ENCODE assay signal across 40 cellular contexts in the genomic region with DNA sequence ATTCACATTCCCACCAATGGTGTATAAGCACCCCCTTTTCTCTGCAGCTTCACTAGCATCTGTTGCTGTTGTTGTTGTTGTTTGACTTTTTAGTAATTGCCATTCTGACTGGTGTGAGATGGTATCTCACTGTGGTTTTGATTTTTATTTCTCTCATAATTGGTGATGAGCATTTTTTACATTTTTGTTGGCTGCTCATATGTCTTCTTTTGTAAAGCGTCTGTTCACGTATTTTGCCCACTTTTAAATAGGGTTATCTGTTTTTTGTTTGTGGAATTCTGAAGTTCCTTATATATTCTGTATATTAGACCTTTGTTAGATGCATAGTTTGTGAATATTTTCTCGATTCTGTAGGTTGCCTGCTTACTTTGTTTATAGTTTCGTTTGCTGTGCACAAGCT.
"Had no signal": no experiment of that assay in that cellular context is flagged by ENCODE, and none has a peak within 500 bp of the region (broad histone marks: within the 10 kb centered on the region; RNA-seq: fewer than 3 reads in every experiment).

No MANE protein-coding gene starts in this region.

- H3K36me3 Mint-ChIP-seq: activated naive CD4-positive, alpha-beta T cell treated with anti-CD3 and anti-CD28 coated beads, Interleukin-2, amount 10 ng/mL, durations not matched to agents 7 days and 5 days; activated naive CD8-positive, alpha-beta T cell; activated naive CD8-positive, alpha-beta T cell treated with anti-CD3 and anti-CD28 coated beads for 36 hours had no signal

- H3K4me3 ChIP-seq: adrenal gland, ascending aorta, body of pancreas, breast epithelium, cardiac muscle cell had no signal

- ATAC-seq: activated naive CD4-positive, alpha-beta T cell treated with anti-CD3 and anti-CD28 coated beads, Interleukin-2, amount 50 U/mL, for 72 hours; activated naive CD8-positive, alpha-beta T cell treated with anti-CD3 and anti-CD28 coated beads, Interleukin-2, amount 50 U/mL, for 24 hours; activated T-cell treated with anti-CD3 and anti-CD28 coated beads, Interleukin-2, amount 50 U/mL, for 4 hours; activated T-cell treated with anti-CD3 and anti-CD28 coated beads, Interleukin-2, amount 50 U/mL, for 72 hours; activated T-helper 17 cell treated with anti-CD3 and anti-CD28 coated beads, Interleukin-2, amount 50 U/mL, for 72 hours; body of pancreas had no signal

- H3K27ac Mint-ChIP-seq: activated naive CD4-positive, alpha-beta T cell treated with anti-CD3 and anti-CD28 coated beads for 36 hours; activated naive CD4-positive, alpha-beta T cell treated with anti-CD3 and anti-CD28 coated beads, Interleukin-2, amount 10 ng/mL, durations not matched to agents 7 days and 5 days; activated naive CD4-positive, alpha-beta T cell treated with anti-CD3 and anti-CD28 coated beads, Interleukin-2, amount 50 U/mL, for 24 hours; activated naive CD4-positive, alpha-beta T cell treated with anti-CD3 and anti-CD28 coated beads, Interleukin-2, amount 50 U/mL, for 72 hours; activated naive CD8-positive, alpha-beta T cell; activated naive CD8-positive, alpha-beta T cell treated with anti-CD3 and anti-CD28 coated beads for 36 hours; activated naive CD8-positive, alpha-beta T cell treated with anti-CD3 and anti-CD28 coated beads, Interleukin-2, amount 10 ng/mL, durations not matched to agents 7 days and 5 days; activated naive CD8-positive, alpha-beta T cell treated with anti-CD3 and anti-CD28 coated beads, Interleukin-2, amount 50 U/mL, for 24 hours; activated T-cell treated with anti-CD3 and anti-CD28 coated beads, Interleukin-2, amount 50 U/mL, for 24 hours; activated T-cell treated with anti-CD3 and anti-CD28 coated beads, Interleukin-2, amount 50 U/mL, for 72 hours; activated T-helper 1 cell treated with anti-CD3 and anti-CD28 coated beads, Interleukin-12 subunit alpha, Interleukin-12 subunit beta, Interleukin-2, Interleukin-4 antibody, amounts not matched to agents 30 ng/mL and 10 ng/mL and 1 ng/mL, durations not matched to agents 14 hours and 24 hours and 36 hours; activated T-helper 17 cell treated with anti-CD3 and anti-CD28 coated beads, Interleukin-2, amount 50 U/mL, for 72 hours; activated T-helper 2 cell treated with anti-CD3 and anti-CD28 coated beads, Interferon-gamma antibody, Interleukin-2, Interleukin-4, amounts not matched to agents 10 μg/mL and 5 μg/mL and 100 μg/mL, durations not matched to agents 14 hours and 24 hours and 36 hours; brain had no signal

- H3K27me3 ChIP-seq: adrenal gland, ascending aorta, body of pancreas, brain microvascular endothelial cell, breast epithelium, cardiac muscle cell had no signal

- DNase-seq: activated effector memory CD4-positive, alpha-beta T cell treated with anti-CD3 and anti-CD28 coated beads, Interleukin-2, amount 50 U/mL, for 16 hours; activated effector memory CD4-positive, alpha-beta T cell treated with Interleukin-2 at 50 U/mL for 16 hours; activated gamma-delta T cell; activated gamma-delta T cell treated with Interleukin-2 at 50 U/mL for 16 hours; activated naive CD4-positive, alpha-beta T cell; activated naive CD4-positive, alpha-beta T cell treated with anti-CD3 and anti-CD28 coated beads for 36 hours; activated naive CD4-positive, alpha-beta T cell treated with anti-CD3 and anti-CD28 coated beads, Interleukin-2, amount 10 ng/mL, durations not matched to agents 7 days and 5 days; activated naive CD4-positive, alpha-beta T cell treated with anti-CD3 and anti-CD28 coated beads, Interleukin-2, amount 50 U/mL, for 16 hours; activated naive CD4-positive, alpha-beta T cell treated with Interleukin-2 at 50 U/mL for 16 hours; activated naive CD8-positive, alpha-beta T cell treated with anti-CD3 and anti-CD28 coated beads for 36 hours; activated naive CD8-positive, alpha-beta T cell treated with anti-CD3 and anti-CD28 coated beads, Interleukin-2, amount 10 ng/mL, durations not matched to agents 7 days and 5 days; activated naive CD8-positive, alpha-beta T cell treated with anti-CD3 and anti-CD28 coated beads, Interleukin-2, amount 50 U/mL, for 24 hours; activated T-cell treated with anti-CD3 and anti-CD28 coated beads, Interleukin-2, amount 50 U/mL, for 1 hour; activated T-cell treated with anti-CD3 and anti-CD28 coated beads, Interleukin-2, amount 50 U/mL, for 24 hours; activated T-cell treated with anti-CD3 and anti-CD28 coated beads, Interleukin-2, amount 50 U/mL, for 4 hours; activated T-cell treated with anti-CD3 and anti-CD28 coated beads, Interleukin-2, amount 50 U/mL, for 48 hours; activated T-cell treated with anti-CD3 and anti-CD28 coated beads, Interleukin-2, amount 50 U/mL, for 72 hours; adrenal gland; amniotic stem cell; amygdala; anterior cingulate cortex; aorta; body of pancreas; brain microvascular endothelial cell; caudate nucleus; central memory CD4-positive, alpha-beta T cell; cerebellar nuclear complex had no signal

- H3K4me1 Mint-ChIP-seq: activated naive CD4-positive, alpha-beta T cell treated with anti-CD3 and anti-CD28 coated beads, Interleukin-2, amount 10 ng/mL, durations not matched to agents 7 days and 5 days; activated naive CD4-positive, alpha-beta T cell treated with anti-CD3 and anti-CD28 coated beads, Interleukin-2, amount 50 U/mL, for 24 hours; activated naive CD8-positive, alpha-beta T cell treated with anti-CD3 and anti-CD28 coated beads for 36 hours; activated naive CD8-positive, alpha-beta T cell treated with anti-CD3 and anti-CD28 coated beads, Interleukin-2, amount 10 ng/mL, durations not matched to agents 7 days and 5 days; activated naive CD8-positive, alpha-beta T cell treated with anti-CD3 and anti-CD28 coated beads, Interleukin-2, amount 50 U/mL, for 24 hours; activated T-helper 17 cell treated with anti-CD3 and anti-CD28 coated beads, Interleukin-2, amount 50 U/mL, for 72 hours; brain; central memory CD8-positive, alpha-beta T cell had no signal

- H3K36me3 ChIP-seq: adrenal gland, ascending aorta, brain microvascular endothelial cell, breast epithelium, cardiac muscle cell had no signal

- FAIRE-seq: astrocyte, bronchial epithelial cell had no signal

- H3K4me1 ChIP-seq: adrenal gland, ascending aorta, body of pancreas, breast epithelium had no signal

- H3K4me3 Mint-ChIP-seq: activated naive CD4-positive, alpha-beta T cell treated with anti-CD3 and anti-CD28 coated beads for 36 hours; activated naive CD4-positive, alpha-beta T cell treated with anti-CD3 and anti-CD28 coated beads, Interleukin-2, amount 10 ng/mL, durations not matched to agents 7 days and 5 days; activated naive CD4-positive, alpha-beta T cell treated with anti-CD3 and anti-CD28 coated beads, Interleukin-2, amount 50 U/mL, for 24 hours; activated naive CD8-positive, alpha-beta T cell; activated naive CD8-positive, alpha-beta T cell treated with anti-CD3 and anti-CD28 coated beads for 36 hours; activated naive CD8-positive, alpha-beta T cell treated with anti-CD3 and anti-CD28 coated beads, Interleukin-2, amount 10 ng/mL, durations not matched to agents 7 days and 5 days; activated naive CD8-positive, alpha-beta T cell treated with anti-CD3 and anti-CD28 coated beads, Interleukin-2, amount 50 U/mL, for 24 hours; activated T-cell treated with anti-CD3 and anti-CD28 coated beads, Interleukin-2, amount 50 U/mL, for 24 hours; activated T-cell treated with anti-CD3 and anti-CD28 coated beads, Interleukin-2, amount 50 U/mL, for 4 hours; activated T-cell treated with anti-CD3 and anti-CD28 coated beads, Interleukin-2, amount 50 U/mL, for 72 hours; activated T-helper 1 cell treated with anti-CD3 and anti-CD28 coated beads, Interleukin-12 subunit alpha, Interleukin-12 subunit beta, Interleukin-2, Interleukin-4 antibody, amounts not matched to agents 30 ng/mL and 10 ng/mL and 1 ng/mL, durations not matched to agents 14 hours and 24 hours and 36 hours; activated T-helper 17 cell treated with anti-CD3 and anti-CD28 coated beads, Interleukin-2, amount 50 U/mL, for 72 hours; brain; central memory CD8-positive, alpha-beta T cell had no signal

- H3K27me3 Mint-ChIP-seq: activated naive CD4-positive, alpha-beta T cell treated with anti-CD3 and anti-CD28 coated beads, Interleukin-2, amount 50 U/mL, for 24 hours had no signal

- H3K27ac ChIP-seq: adrenal gland, ascending aorta, body of pancreas, brain microvascular endothelial cell, breast epithelium, cardiac muscle cell had no signal
